ENCODE assay signal across 1 cellular context in genomic region chr17:48995871-48996695, GRCh38.
TF ChIP-seq lines count a peak whose summit lies in the region.

No MANE protein-coding gene starts in this region.

TF ChIP-seq in HEK293, 187 proteins besides CTCF, POLR2A, EP300 and RAD21 (continued from another document and continues in another):
- peak; percentile 94 for TF ChIP-seq ZFHX2 (tag by site-specific recombination; conservative IDR thresholded peaks at IDR 0.05)
- TF ChIP-seq ZNF23 (tag by site-specific recombination; IDR thresholded peaks at IDR 0.05; ENCODE audit: borderline replicate concordance) = no peak
- peak; percentile 92 for TF ChIP-seq ZSCAN16 (tag by site-specific recombination; IDR thresholded peaks at IDR 0.05)
- TF ChIP-seq ZNF202 (tag by site-specific recombination; IDR thresholded peaks at IDR 0.05; ENCODE audit: borderline replicate concordance) = no peak
- no peak for TF ChIP-seq ZSCAN23 (tag by site-specific recombination; IDR thresholded peaks at IDR 0.05)
- peak; percentile 84 for TF ChIP-seq ZBTB17 (tag by site-specific recombination; IDR thresholded peaks at IDR 0.05)
- TF ChIP-seq MYNN (tag by site-specific recombination; IDR thresholded peaks at IDR 0.05; ENCODE audit: borderline replicate concordance) = 0 out of 2 replicates have a peak, but pooled peaks have one; percentile 4
- TF ChIP-seq ZNF423 (tag by site-specific recombination; IDR thresholded peaks at IDR 0.05) = peak; percentile 78
- no peak for TF ChIP-seq ZNF830 (tag by site-specific recombination; IDR thresholded peaks at IDR 0.05; ENCODE audit: low read depth)
- TF ChIP-seq ZNF707 (tag by site-specific recombination; IDR thresholded peaks at IDR 0.05) = no peak
- peak; percentile 53 for TF ChIP-seq SP7 (tag by site-specific recombination; IDR thresholded peaks at IDR 0.05)
- TF ChIP-seq YY2 (tag by site-specific recombination; IDR thresholded peaks at IDR 0.05) = no peak
- TF ChIP-seq ZBTB44 (tag by site-specific recombination; IDR thresholded peaks at IDR 0.05) = peak; percentile 39; the same call in 1 of the 2 replicates
- no peak for TF ChIP-seq ZNF416 (tag by site-specific recombination; IDR thresholded peaks at IDR 0.05)
- TF ChIP-seq PRDM10 (tag by site-specific recombination; IDR thresholded peaks at IDR 0.05) = peak; percentile 86
- peak; percentile 90 for TF ChIP-seq BCL11B (tag by site-specific recombination; IDR thresholded peaks at IDR 0.05; ENCODE audit: low read depth)
- no peak for TF ChIP-seq ZNF221 (tag by site-specific recombination; IDR thresholded peaks at IDR 0.05; ENCODE audit: borderline replicate concordance)
- peak; percentile 69 for TF ChIP-seq HIC1 (tag by site-specific recombination; IDR thresholded peaks at IDR 0.05)
- TF ChIP-seq BCL11A (tag by site-specific recombination; IDR thresholded peaks at IDR 0.05; ENCODE audit: low read depth) = no peak
- no peak for TF ChIP-seq ZNF292 (tag by site-specific recombination; IDR thresholded peaks at IDR 0.05; ENCODE audit: borderline replicate concordance, low read depth)
- TF ChIP-seq FEZF1 (tag by site-specific recombination; IDR thresholded peaks at IDR 0.05) = no peak
- no peak for TF ChIP-seq RBAK (tag by site-specific recombination; IDR thresholded peaks at IDR 0.05)
- no peak for TF ChIP-seq ZNF645 (tag by site-specific recombination; IDR thresholded peaks at IDR 0.05)
- TF ChIP-seq ZNF513 (tag by site-specific recombination; IDR thresholded peaks at IDR 0.05) = no peak
- no peak for TF ChIP-seq ZBTB1 (tag by site-specific recombination; IDR thresholded peaks at IDR 0.05)
- TF ChIP-seq ZNF239 (tag by site-specific recombination; IDR thresholded peaks at IDR 0.05) = no peak
- TF ChIP-seq ZNF501 (tag by site-specific recombination; IDR thresholded peaks at IDR 0.05) = peak; percentile 69; the same call in 1 of the 2 replicates
- TF ChIP-seq ZNF549 (tag by site-specific recombination; IDR thresholded peaks at IDR 0.05) = no peak
- no peak for TF ChIP-seq ZNF248 (tag by site-specific recombination; IDR thresholded peaks at IDR 0.05)
- TF ChIP-seq KLF17 (tag by site-specific recombination; IDR thresholded peaks at IDR 0.05) = peak; percentile 19; the same call in 1 of the 2 replicates
- peak; percentile 62 for TF ChIP-seq ZIC2 (tag by site-specific recombination; IDR thresholded peaks at IDR 0.05)
- TF ChIP-seq PRDM4 (tag by site-specific recombination; IDR thresholded peaks at IDR 0.05) = peak; percentile 78
- peak; percentile 98 for TF ChIP-seq ZNF341 (tag by site-specific recombination; IDR thresholded peaks at IDR 0.05; ENCODE audit: low read depth)
- TF ChIP-seq ZBTB8A (tag by site-specific recombination; IDR thresholded peaks at IDR 0.05) = peak; percentile 84
- no peak for TF ChIP-seq TCF7L2 (IDR thresholded peaks at IDR 0.05; ENCODE audit: borderline replicate concordance, low read depth, low read length)
- no peak for TF ChIP-seq SCRT1 (tag by site-specific recombination; IDR thresholded peaks at IDR 0.05; ENCODE audit: borderline replicate concordance)
- no peak for TF ChIP-seq SCRT2 (tag by site-specific recombination; IDR thresholded peaks at IDR 0.05)
- no peak for TF ChIP-seq ZNF623 (tag by site-specific recombination; IDR thresholded peaks at IDR 0.05)
- TF ChIP-seq EGR2 (tag by site-specific recombination; IDR thresholded peaks at IDR 0.05; ENCODE audit: low read depth) = peak; percentile 82
- no peak for TF ChIP-seq ZNF175 (tag by site-specific recombination; IDR thresholded peaks at IDR 0.05)
- peak; percentile 85 for TF ChIP-seq WT1 (tag by site-specific recombination; IDR thresholded peaks at IDR 0.05)
- TF ChIP-seq ZNF362 (tag by site-specific recombination; IDR thresholded peaks at IDR 0.05) = no peak
- TF ChIP-seq ZNF280D (tag by site-specific recombination; IDR thresholded peaks at IDR 0.05) = no peak
- TF ChIP-seq ZNF585B (tag by site-specific recombination; IDR thresholded peaks at IDR 0.05) = no peak
- TF ChIP-seq ZNF138 (tag by site-specific recombination; IDR thresholded peaks at IDR 0.05; ENCODE audit: borderline replicate concordance) = no peak
- TF ChIP-seq ZNF146 (tag by site-specific recombination; IDR thresholded peaks at IDR 0.05) = no peak
